ENCODE assay signal across 2 cellular contexts in the genomic region with DNA sequence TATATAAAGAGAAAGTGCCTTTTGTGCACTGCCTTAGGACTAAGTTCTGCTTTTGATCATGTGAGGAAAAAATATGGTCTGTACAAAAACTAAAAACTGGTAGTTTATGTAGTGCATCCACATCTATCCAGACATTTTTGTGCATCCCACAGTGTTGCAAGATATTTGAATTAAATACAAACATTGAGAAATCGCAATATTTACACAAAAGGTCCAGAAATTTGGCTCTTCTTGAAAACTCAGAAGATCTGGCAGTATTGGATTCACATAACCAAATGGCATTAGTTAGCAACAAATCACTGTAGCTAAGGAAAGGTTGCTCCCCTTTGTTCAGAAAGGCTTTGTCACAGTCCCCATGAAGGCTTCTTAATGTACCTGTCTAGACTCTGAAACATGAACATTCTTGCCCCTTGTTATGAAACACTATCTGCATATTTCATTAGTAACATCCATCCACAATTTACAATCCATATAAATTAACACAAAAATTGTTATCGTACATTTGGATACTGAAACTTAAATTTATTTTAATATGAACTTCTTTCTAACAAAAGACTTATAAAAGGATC.
A peak's percentile ranks its signal among the peaks of the same experiment; 100 is the strongest.
TF ChIP-seq lines count a peak whose summit lies in the region.

No MANE protein-coding gene starts in this region.

TF ChIP-seq in GM23338, 12 proteins besides CTCF, POLR2A, EP300 and RAD21 (continued from another document):
- TF ChIP-seq, protein P1, sequence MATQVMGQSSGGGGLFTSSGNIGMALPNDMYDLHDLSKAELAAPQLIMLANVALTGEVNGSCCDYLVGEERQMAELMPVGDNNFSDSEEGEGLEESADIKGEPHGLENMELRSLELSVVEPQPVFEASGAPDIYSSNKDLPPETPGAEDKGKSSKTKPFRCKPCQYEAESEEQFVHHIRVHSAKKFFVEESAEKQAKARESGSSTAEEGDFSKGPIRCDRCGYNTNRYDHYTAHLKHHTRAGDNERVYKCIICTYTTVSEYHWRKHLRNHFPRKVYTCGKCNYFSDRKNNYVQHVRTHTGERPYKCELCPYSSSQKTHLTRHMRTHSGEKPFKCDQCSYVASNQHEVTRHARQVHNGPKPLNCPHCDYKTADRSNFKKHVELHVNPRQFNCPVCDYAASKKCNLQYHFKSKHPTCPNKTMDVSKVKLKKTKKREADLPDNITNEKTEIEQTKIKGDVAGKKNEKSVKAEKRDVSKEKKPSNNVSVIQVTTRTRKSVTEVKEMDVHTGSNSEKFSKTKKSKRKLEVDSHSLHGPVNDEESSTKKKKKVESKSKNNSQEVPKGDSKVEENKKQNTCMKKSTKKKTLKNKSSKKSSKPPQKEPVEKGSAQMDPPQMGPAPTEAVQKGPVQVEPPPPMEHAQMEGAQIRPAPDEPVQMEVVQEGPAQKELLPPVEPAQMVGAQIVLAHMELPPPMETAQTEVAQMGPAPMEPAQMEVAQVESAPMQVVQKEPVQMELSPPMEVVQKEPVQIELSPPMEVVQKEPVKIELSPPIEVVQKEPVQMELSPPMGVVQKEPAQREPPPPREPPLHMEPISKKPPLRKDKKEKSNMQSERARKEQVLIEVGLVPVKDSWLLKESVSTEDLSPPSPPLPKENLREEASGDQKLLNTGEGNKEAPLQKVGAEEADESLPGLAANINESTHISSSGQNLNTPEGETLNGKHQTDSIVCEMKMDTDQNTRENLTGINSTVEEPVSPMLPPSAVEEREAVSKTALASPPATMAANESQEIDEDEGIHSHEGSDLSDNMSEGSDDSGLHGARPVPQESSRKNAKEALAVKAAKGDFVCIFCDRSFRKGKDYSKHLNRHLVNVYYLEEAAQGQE (IDR thresholded peaks at IDR 0.05; ENCODE audit: unreplicated experiment): no peak
- TF ChIP-seq EZH2 (IDR thresholded peaks at IDR 0.05; ENCODE audit: low read depth, unreplicated experiment) (no peak), POLR2AphosphoS5 (IDR thresholded peaks at IDR 0.05; ENCODE audit: low read depth) (no peak), JUNB (IDR thresholded peaks at IDR 0.05; ENCODE audit: unreplicated experiment) (no peak)

TF ChIP-seq in HepG2, 621 proteins besides CTCF, POLR2A, EP300 and RAD21 (continued from another document and continues in another):
- TF ChIP-seq, protein P2, sequence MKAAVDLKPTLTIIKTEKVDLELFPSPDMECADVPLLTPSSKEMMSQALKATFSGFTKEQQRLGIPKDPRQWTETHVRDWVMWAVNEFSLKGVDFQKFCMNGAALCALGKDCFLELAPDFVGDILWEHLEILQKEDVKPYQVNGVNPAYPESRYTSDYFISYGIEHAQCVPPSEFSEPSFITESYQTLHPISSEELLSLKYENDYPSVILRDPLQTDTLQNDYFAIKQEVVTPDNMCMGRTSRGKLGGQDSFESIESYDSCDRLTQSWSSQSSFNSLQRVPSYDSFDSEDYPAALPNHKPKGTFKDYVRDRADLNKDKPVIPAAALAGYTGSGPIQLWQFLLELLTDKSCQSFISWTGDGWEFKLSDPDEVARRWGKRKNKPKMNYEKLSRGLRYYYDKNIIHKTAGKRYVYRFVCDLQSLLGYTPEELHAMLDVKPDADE (CRISPR knock-in tag; IDR thresholded peaks at IDR 0.05): no peak
- TF ChIP-seq KDM6A (CRISPR knock-in tag; IDR thresholded peaks at IDR 0.05; ENCODE audit: low read depth) (no peak), SMAD3 (CRISPR knock-in tag; IDR thresholded peaks at IDR 0.05) (no peak), EZH2 (conservative IDR thresholded peaks at IDR 0.05; ENCODE audit: low read depth, low read length) (no peak), ZNF883 (CRISPR knock-in tag; IDR thresholded peaks at IDR 0.05; ENCODE audit: not compliant biosample characterization) (no peak), ZNF792 (CRISPR knock-in tag; IDR thresholded peaks at IDR 0.05) (no peak), ZNF678 (CRISPR knock-in tag; IDR thresholded peaks at IDR 0.05) (no peak), ZNF225 (CRISPR knock-in tag; IDR thresholded peaks at IDR 0.05) (no peak), SUZ12 (IDR thresholded peaks at IDR 0.05; ENCODE audit: low read depth, low read length) (no peak), FOXA3 (CRISPR knock-in tag; IDR thresholded peaks at IDR 0.05) (peak; percentile 34; the same call in 1 of the 2 replicates), CEBPB (IDR thresholded peaks at IDR 0.05; ENCODE audit: borderline replicate concordance, low read depth, low read length) (peak; percentile 81), ZZZ3 (CRISPR knock-in tag; IDR thresholded peaks at IDR 0.05; ENCODE audit: borderline replicate concordance) (no peak), HMGA1 (CRISPR knock-in tag; conservative IDR thresholded peaks at IDR 0.05) (no peak), ZNF75D (CRISPR knock-in tag; IDR thresholded peaks at IDR 0.05; ENCODE audit: borderline replicate concordance) (no peak), MIER2 (CRISPR knock-in tag; IDR thresholded peaks at IDR 0.05) (no peak), ZBTB8A (CRISPR knock-in tag; IDR thresholded peaks at IDR 0.05; ENCODE audit: borderline replicate concordance, low read depth) (no peak), ZNF264 (CRISPR knock-in tag; IDR thresholded peaks at IDR 0.05) (no peak), MBNL3 (CRISPR knock-in tag; conservative IDR thresholded peaks at IDR 0.05) (no peak), CEBPG (CRISPR knock-in tag; IDR thresholded peaks at IDR 0.05) (peak; percentile 47; the same call in 1 of the 2 replicates), ZNF563 (CRISPR knock-in tag; IDR thresholded peaks at IDR 0.05) (no peak), NCOA1 (CRISPR knock-in tag; IDR thresholded peaks at IDR 0.05) (no peak), SRY (CRISPR knock-in tag; IDR thresholded peaks at IDR 0.05) (no peak), HMG20A (CRISPR knock-in tag; IDR thresholded peaks at IDR 0.05; ENCODE audit: borderline replicate concordance) (no peak), ZBTB38 (CRISPR knock-in tag; IDR thresholded peaks at IDR 0.05) (no peak), GATAD2A (CRISPR knock-in tag; IDR thresholded peaks at IDR 0.05) (peak; percentile 33; the same call in 1 of the 2 replicates), ZNF510 (CRISPR knock-in tag; IDR thresholded peaks at IDR 0.05; ENCODE audit: low read depth) (no peak), KAT7 (CRISPR knock-in tag; IDR thresholded peaks at IDR 0.05; ENCODE audit: borderline replicate concordance) (peak; percentile 39; the same call in 1 of the 2 replicates), RBM22 (optimal IDR thresholded peaks at IDR 0.05; ENCODE audit: low read length) (no peak), KAT2B (IDR thresholded peaks at IDR 0.05; ENCODE audit: borderline replicate concordance, low read depth, low read length) (no peak), XBP1 (CRISPR knock-in tag; IDR thresholded peaks at IDR 0.05) (no peak)
- TF ChIP-seq, protein P3, sequence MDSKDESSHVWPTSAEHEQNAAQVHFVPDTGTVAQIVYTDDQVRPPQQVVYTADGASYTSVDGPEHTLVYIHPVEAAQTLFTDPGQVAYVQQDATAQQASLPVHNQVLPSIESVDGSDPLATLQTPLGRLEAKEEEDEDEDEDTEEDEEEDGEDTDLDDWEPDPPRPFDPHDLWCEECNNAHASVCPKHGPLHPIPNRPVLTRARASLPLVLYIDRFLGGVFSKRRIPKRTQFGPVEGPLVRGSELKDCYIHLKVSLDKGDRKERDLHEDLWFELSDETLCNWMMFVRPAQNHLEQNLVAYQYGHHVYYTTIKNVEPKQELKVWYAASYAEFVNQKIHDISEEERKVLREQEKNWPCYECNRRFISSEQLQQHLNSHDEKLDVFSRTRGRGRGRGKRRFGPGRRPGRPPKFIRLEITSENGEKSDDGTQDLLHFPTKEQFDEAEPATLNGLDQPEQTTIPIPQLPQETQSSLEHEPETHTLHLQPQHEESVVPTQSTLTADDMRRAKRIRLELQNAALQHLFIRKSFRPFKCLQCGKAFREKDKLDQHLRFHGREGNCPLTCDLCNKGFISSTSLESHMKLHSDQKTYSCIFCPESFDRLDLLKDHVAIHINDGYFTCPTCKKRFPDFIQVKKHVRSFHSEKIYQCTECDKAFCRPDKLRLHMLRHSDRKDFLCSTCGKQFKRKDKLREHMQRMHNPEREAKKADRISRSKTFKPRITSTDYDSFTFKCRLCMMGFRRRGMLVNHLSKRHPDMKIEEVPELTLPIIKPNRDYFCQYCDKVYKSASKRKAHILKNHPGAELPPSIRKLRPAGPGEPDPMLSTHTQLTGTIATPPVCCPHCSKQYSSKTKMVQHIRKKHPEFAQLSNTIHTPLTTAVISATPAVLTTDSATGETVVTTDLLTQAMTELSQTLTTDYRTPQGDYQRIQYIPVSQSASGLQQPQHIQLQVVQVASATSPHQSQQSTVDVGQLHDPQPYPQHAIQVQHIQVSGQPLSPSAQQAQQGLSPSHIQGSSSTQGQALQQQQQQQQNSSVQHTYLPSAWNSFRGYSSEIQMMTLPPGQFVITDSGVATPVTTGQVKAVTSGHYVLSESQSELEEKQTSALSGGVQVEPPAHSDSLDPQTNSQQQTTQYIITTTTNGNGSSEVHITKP (CRISPR knock-in tag; IDR thresholded peaks at IDR 0.05; ENCODE audit: low read depth): no peak
- TF ChIP-seq, protein P4, sequence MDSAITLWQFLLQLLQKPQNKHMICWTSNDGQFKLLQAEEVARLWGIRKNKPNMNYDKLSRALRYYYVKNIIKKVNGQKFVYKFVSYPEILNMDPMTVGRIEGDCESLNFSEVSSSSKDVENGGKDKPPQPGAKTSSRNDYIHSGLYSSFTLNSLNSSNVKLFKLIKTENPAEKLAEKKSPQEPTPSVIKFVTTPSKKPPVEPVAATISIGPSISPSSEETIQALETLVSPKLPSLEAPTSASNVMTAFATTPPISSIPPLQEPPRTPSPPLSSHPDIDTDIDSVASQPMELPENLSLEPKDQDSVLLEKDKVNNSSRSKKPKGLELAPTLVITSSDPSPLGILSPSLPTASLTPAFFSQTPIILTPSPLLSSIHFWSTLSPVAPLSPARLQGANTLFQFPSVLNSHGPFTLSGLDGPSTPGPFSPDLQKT (CRISPR knock-in tag; IDR thresholded peaks at IDR 0.05; ENCODE audit: borderline replicate concordance): no peak
- TF ChIP-seq, protein P5, sequence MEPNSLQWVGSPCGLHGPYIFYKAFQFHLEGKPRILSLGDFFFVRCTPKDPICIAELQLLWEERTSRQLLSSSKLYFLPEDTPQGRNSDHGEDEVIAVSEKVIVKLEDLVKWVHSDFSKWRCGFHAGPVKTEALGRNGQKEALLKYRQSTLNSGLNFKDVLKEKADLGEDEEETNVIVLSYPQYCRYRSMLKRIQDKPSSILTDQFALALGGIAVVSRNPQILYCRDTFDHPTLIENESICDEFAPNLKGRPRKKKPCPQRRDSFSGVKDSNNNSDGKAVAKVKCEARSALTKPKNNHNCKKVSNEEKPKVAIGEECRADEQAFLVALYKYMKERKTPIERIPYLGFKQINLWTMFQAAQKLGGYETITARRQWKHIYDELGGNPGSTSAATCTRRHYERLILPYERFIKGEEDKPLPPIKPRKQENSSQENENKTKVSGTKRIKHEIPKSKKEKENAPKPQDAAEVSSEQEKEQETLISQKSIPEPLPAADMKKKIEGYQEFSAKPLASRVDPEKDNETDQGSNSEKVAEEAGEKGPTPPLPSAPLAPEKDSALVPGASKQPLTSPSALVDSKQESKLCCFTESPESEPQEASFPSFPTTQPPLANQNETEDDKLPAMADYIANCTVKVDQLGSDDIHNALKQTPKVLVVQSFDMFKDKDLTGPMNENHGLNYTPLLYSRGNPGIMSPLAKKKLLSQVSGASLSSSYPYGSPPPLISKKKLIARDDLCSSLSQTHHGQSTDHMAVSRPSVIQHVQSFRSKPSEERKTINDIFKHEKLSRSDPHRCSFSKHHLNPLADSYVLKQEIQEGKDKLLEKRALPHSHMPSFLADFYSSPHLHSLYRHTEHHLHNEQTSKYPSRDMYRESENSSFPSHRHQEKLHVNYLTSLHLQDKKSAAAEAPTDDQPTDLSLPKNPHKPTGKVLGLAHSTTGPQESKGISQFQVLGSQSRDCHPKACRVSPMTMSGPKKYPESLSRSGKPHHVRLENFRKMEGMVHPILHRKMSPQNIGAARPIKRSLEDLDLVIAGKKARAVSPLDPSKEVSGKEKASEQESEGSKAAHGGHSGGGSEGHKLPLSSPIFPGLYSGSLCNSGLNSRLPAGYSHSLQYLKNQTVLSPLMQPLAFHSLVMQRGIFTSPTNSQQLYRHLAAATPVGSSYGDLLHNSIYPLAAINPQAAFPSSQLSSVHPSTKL (CRISPR knock-in tag; IDR thresholded peaks at IDR 0.05): 0 out of 2 replicates have a peak, but pooled peaks have one; percentile 32
- TF ChIP-seq, protein P6, sequence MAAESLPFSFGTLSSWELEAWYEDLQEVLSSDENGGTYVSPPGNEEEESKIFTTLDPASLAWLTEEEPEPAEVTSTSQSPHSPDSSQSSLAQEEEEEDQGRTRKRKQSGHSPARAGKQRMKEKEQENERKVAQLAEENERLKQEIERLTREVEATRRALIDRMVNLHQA (CRISPR knock-in tag; IDR thresholded peaks at IDR 0.05): no peak
- TF ChIP-seq, protein P7, sequence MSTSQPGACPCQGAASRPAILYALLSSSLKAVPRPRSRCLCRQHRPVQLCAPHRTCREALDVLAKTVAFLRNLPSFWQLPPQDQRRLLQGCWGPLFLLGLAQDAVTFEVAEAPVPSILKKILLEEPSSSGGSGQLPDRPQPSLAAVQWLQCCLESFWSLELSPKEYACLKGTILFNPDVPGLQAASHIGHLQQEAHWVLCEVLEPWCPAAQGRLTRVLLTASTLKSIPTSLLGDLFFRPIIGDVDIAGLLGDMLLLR (CRISPR knock-in tag; IDR thresholded peaks at IDR 0.05): no peak
- TF ChIP-seq, protein P8, sequence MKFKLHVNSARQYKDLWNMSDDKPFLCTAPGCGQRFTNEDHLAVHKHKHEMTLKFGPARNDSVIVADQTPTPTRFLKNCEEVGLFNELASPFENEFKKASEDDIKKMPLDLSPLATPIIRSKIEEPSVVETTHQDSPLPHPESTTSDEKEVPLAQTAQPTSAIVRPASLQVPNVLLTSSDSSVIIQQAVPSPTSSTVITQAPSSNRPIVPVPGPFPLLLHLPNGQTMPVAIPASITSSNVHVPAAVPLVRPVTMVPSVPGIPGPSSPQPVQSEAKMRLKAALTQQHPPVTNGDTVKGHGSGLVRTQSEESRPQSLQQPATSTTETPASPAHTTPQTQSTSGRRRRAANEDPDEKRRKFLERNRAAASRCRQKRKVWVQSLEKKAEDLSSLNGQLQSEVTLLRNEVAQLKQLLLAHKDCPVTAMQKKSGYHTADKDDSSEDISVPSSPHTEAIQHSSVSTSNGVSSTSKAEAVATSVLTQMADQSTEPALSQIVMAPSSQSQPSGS (CRISPR knock-in tag; IDR thresholded peaks at IDR 0.05): no peak
- TF ChIP-seq, protein P9, sequence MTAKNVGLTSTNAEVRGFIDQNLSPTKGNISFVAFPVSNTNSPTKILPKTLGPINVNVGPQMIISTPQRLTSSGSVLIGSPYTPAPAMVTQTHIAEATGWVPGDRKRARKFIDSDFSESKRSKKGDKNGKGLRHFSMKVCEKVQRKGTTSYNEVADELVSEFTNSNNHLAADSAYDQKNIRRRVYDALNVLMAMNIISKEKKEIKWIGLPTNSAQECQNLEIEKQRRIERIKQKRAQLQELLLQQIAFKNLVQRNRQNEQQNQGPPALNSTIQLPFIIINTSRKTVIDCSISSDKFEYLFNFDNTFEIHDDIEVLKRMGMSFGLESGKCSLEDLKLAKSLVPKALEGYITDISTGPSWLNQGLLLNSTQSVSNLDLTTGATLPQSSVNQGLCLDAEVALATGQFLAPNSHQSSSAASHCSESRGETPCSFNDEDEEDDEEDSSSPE (CRISPR knock-in tag; IDR thresholded peaks at IDR 0.05): no peak
- TF ChIP-seq, protein P10, sequence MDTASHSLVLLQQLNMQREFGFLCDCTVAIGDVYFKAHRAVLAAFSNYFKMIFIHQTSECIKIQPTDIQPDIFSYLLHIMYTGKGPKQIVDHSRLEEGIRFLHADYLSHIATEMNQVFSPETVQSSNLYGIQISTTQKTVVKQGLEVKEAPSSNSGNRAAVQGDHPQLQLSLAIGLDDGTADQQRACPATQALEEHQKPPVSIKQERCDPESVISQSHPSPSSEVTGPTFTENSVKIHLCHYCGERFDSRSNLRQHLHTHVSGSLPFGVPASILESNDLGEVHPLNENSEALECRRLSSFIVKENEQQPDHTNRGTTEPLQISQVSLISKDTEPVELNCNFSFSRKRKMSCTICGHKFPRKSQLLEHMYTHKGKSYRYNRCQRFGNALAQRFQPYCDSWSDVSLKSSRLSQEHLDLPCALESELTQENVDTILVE (CRISPR knock-in tag; IDR thresholded peaks at IDR 0.05): no peak
